Comparison of ENCODE assay signal across 10 cellular contexts in genomic region chr1:207754942-207755689, GRCh38. TPM values are rescaled to one million over a fixed set of nuclear protein-coding genes. Genes with fewer than 3 reads are reported as not detected.
DNase-seq lines count a peak whose midpoint lies in the region; ATAC-seq, FAIRE-seq and TF ChIP-seq lines count a peak whose summit lies in the region.
"Had no signal": no experiment of that assay in that cellular context is flagged by ENCODE, and none has a peak within 500 bp of the region (broad histone marks: within the 10 kb centered on the region; RNA-seq: fewer than 3 reads in every experiment).

No MANE protein-coding gene starts in this region.

- H3K36me3 ChIP-seq in CD8-positive, alpha-beta T cell (ENCODE audit: insufficient read depth, low read length), result peaks cover 5% of the 10 kb centered on the region
- peaks cover 33% of the 10 kb centered on the region for H3K36me3 ChIP-seq in adipocyte (ENCODE audit: control insufficient read depth, insufficient read depth, low read length, severe bottlenecking)
- peaks cover 16% of the 10 kb centered on the region for H3K36me3 ChIP-seq in HAP-1 (replicated peaks)

- CTCF ChIA-PET in CD8-positive, alpha-beta T cell (lab: Charles Lee), result interaction anchor here (2.7 kb wide), 1 partner anchor 42 kb away, joined by 15 read pairs; no protein-coding TSS in a partner anchor

- no peak for FAIRE-seq in HTR-8/SVneo (lab: Jason Lieb, UNC)

- H3K4me3 ChIP-seq in CD8-positive, alpha-beta T cell (ENCODE audit: low read depth, low read length), result no peak overlapping the region
- peak overlapping the region; percentile 95 for H3K4me3 ChIP-seq in LNCaP clone FGC (ENCODE audit: low read depth, low read length)
- H3K4me3 ChIP-seq in adipocyte (ENCODE audit: low read length), result peak overlapping the region; percentile 12
- H3K4me3 ChIP-seq in HAP-1, result no peak overlapping the region

- H3K4me3 Mint-ChIP-seq in CD8-positive, alpha-beta T cell, result peak overlapping the region; percentile 10
- no peak overlapping the region for H3K4me3 Mint-ChIP-seq in mesothelial cell of epicardium

- H3K27me3 ChIP-seq in CD8-positive, alpha-beta T cell (ENCODE audit: insufficient read depth, low read length), result no peaks in the 10 kb centered on the region
- H3K27me3 ChIP-seq in adipocyte (replicated peaks; ENCODE audit: control insufficient read depth, insufficient read depth, low read length), result no peaks in the 10 kb centered on the region
- no peaks in the 10 kb centered on the region for H3K27me3 ChIP-seq in HAP-1 (ENCODE audit: low read depth)

- DNase-seq in CD8-positive, alpha-beta T cell, result no peak
- DNase-seq in LNCaP clone FGC (ENCODE audit: low read depth) (no peak), adipocyte (ENCODE audit: low read depth) (peak; percentile 27), mesothelial cell of epicardium (ENCODE audit: low spot score in 2 of 2, unreplicated experiment in 2 of 2) (no peak), COR-L47 (lab: John Stamatoyannopoulos, UW) (no peak), HAP-1 (ENCODE audit: low spot score in 2 of 2) (no peak), NCI-H1417 treated with DMSO at 0.1 percent for 48 hours (lab: John Stamatoyannopoulos, UW) (no peak), HTR-8/SVneo (ENCODE audit: insufficient read length, low spot score) (no peak)
- DNase-seq: NCI-H446, psoas muscle had no signal

- TF ChIP-seq CTCF in CD8-positive, alpha-beta T cell (IDR thresholded peaks at IDR 0.05), result no peak
- TF ChIP-seq CTCF in LNCaP clone FGC (IDR thresholded peaks at IDR 0.05; ENCODE audit: control insufficient read depth, extremely low read depth, insufficient read depth) (no peak), mesothelial cell of epicardium (IDR thresholded peaks at IDR 0.05; ENCODE audit: unreplicated experiment) (no peak)

- H3K9me3 ChIP-seq in CD8-positive, alpha-beta T cell (ENCODE audit: low read length), result no peaks in the 10 kb centered on the region
- H3K9me3 ChIP-seq in adipocyte (ENCODE audit: control insufficient read depth, low read length) (no peaks in the 10 kb centered on the region), HAP-1 (no peaks in the 10 kb centered on the region)
- H3K9me3 ChIP-seq: psoas muscle had no signal

- peak overlapping the region; percentile 0 for H3K27ac Mint-ChIP-seq in CD8-positive, alpha-beta T cell
- H3K27ac Mint-ChIP-seq in mesothelial cell of epicardium, result peak overlapping the region; percentile 18

- ATAC-seq in CD8-positive, alpha-beta T cell, result no peak
- ATAC-seq: psoas muscle had no signal

- H3K9me3 Mint-ChIP-seq in CD8-positive, alpha-beta T cell, result no peaks in the 10 kb centered on the region
- no peaks in the 10 kb centered on the region for H3K9me3 Mint-ChIP-seq in mesothelial cell of epicardium

- no peak overlapping the region for H3K27ac ChIP-seq in CD8-positive, alpha-beta T cell (ENCODE audit: low read depth, low read length)
- H3K27ac ChIP-seq: psoas muscle had no signal

- H3K4me1 ChIP-seq in CD8-positive, alpha-beta T cell (ENCODE audit: insufficient read depth, low read length), result peaks cover 31% of the 10 kb centered on the region
- H3K4me1 ChIP-seq in adipocyte (ENCODE audit: control insufficient read depth, insufficient read depth, low read length), result peaks cover 59% of the 10 kb centered on the region
- peaks cover 29% of the 10 kb centered on the region for H3K4me1 ChIP-seq in HAP-1

- no peaks in the 10 kb centered on the region for H3K27me3 Mint-ChIP-seq in CD8-positive, alpha-beta T cell (ENCODE audit: low read depth)
- no peaks in the 10 kb centered on the region for H3K27me3 Mint-ChIP-seq in mesothelial cell of epicardium (ENCODE audit: low read depth)

- peaks cover 47% of the 10 kb centered on the region for H3K36me3 Mint-ChIP-seq in CD8-positive, alpha-beta T cell
- H3K36me3 Mint-ChIP-seq in mesothelial cell of epicardium, result peaks cover 14% of the 10 kb centered on the region

- H3K4me1 Mint-ChIP-seq in CD8-positive, alpha-beta T cell (ENCODE audit: low read depth), result peaks cover 67% of the 10 kb centered on the region
- H3K4me1 Mint-ChIP-seq in mesothelial cell of epicardium, result peaks cover 52% of the 10 kb centered on the region

- H3K9ac ChIP-seq in adipocyte (ENCODE audit: low read length), result no peak overlapping the region

- POLR2A ChIA-PET in CD8-positive, alpha-beta T cell (lab: Charles Lee), result interaction anchor here (0.5 to 0.9 kb wide), 2 partner anchors 42 to 63 kb away, joined by 3 read pairs; no protein-coding TSS in a partner anchor

- intact Hi-C loops in CD8-positive, alpha-beta T cell (cut with DNase I, micrococcal nuclease), result loop anchor here in 1 of 2 experiments (5.0 to 10.0 kb wide), 4 partner anchors 38 to 1933 kb away; partner anchors contain the start of gene CD55

- in situ Hi-C loops in HAP-1 (cut with MboI; ENCODE audit: low sequenced_read_pairs), result no loop called here

RNA-seq across cellular contexts. Expression of gene CD46, which starts 3.3 kb away (rescaled TPM):
- 100 to 1,000 TPM; 108 to 109 TPM for total RNA-seq in CD8-positive, alpha-beta T cell
- total RNA-seq in mesothelial cell of epicardium, result 223 to 228 TPM (median 224 TPM) in 3 replicates

Comparison
In these comparisons a context has a peak if more than half of its experiments do, and no peak if none do; other contexts are left out.
1. H3K4me3 ChIP-seq: peak in LNCaP clone FGC (single experiment) and adipocyte (single experiment); none in CD8-positive, alpha-beta T cell (single experiment) and HAP-1 (single experiment).